Comparison of ENCODE assay signal across 22 cellular contexts in genomic region chr6:146419576-146419975, GRCh38.
"Had no signal": no experiment of that assay in that cellular context is flagged by ENCODE, and none has a peak within 500 bp of the region (broad histone marks: within the 10 kb centered on the region; RNA-seq: fewer than 3 reads in every experiment).

No MANE protein-coding gene starts in this region.

- DNase-seq: dorsolateral prefrontal cortex; effector CD4-positive, alpha-beta T cell; hypothalamus; immature natural killer cell; kidney glomerular epithelial cell; left colon; left ventricle myocardium inferior; lower lobe of right lung; naive thymus-derived CD8-positive, alpha-beta T cell; nephron progenitor cell; pancreas; right lobe of liver; small intestine; stimulated activated CD4-positive, alpha-beta T cell treated with anti-CD3 and anti-CD28 coated beads, Interleukin-15, amount 100 ng/mL, for 24 hours; stimulated activated CD4-positive, alpha-beta T cell treated with anti-CD3 and anti-CD28 coated beads, Interleukin-2, amount 100 ng/mL, for 48 hours; stimulated activated naive B cell treated with anti-CD40 and anti-IgM and Interleukin-4, amounts not matched to agents 10 μg/mL and 1 μg/mL and 100 μg/mL, for 72 hours; stimulated activated naive CD8-positive, alpha-beta T cell treated with anti-CD3 and anti-CD28 coated beads, Interleukin-15, amount 100 ng/mL, for 72 hours; thyroid gland; trophoblast cell had no signal

- H3K36me3 ChIP-seq: left ventricle myocardium inferior, lower lobe of right lung, neutrophil, pancreas, right lobe of liver, thyroid gland, vagina had no signal

- H3K27me3 ChIP-seq: dorsolateral prefrontal cortex, neutrophil, pancreas, right lobe of liver, thyroid gland, vagina had no signal

- H3K27ac ChIP-seq: dorsolateral prefrontal cortex, left ventricle myocardium inferior, lower lobe of right lung, neutrophil, pancreas, right lobe of liver, thyroid gland, vagina had no signal

- H3K4me1 ChIP-seq: left ventricle myocardium inferior, lower lobe of right lung, pancreas, right lobe of liver, thyroid gland, vagina had no signal

- H3K4me3 ChIP-seq: dorsolateral prefrontal cortex, left ventricle myocardium inferior, lower lobe of right lung, pancreas, right lobe of liver, thyroid gland, vagina had no signal

- H3K9me3 ChIP-seq: left ventricle myocardium inferior, lower lobe of right lung, neutrophil, pancreas, right lobe of liver, thyroid gland, vagina had no signal

- FAIRE-seq: frontal cortex, pancreas, small intestine had no signal
